Comparison of ENCODE assay signal across 20 cellular contexts in genomic region chr21:42707207-42707830, GRCh38.
"Had no signal": no experiment of that assay in that cellular context is flagged by ENCODE, and none has a peak within 500 bp of the region (broad histone marks: within the 10 kb centered on the region; RNA-seq: fewer than 3 reads in every experiment).

No MANE protein-coding gene starts in this region.

- DNase-seq: cortex of kidney; dorsolateral prefrontal cortex; effector CD8-positive, alpha-beta T cell; foreskin fibroblast; glutamatergic neuron; kidney glomerular epithelial cell; mesendoderm; mucosa of descending colon; naive thymus-derived CD8-positive, alpha-beta T cell; stimulated activated CD4-positive, alpha-beta T cell treated with anti-CD3 and anti-CD28 coated beads, Interleukin-2, amount 100 ng/mL, for 24 hours; stimulated activated naive CD4-positive, alpha-beta T cell; stomach; substantia nigra; trophoblast cell had no signal

- H3K9me3 ChIP-seq: esophagus muscularis mucosa, gastroesophageal sphincter, mucosa of descending colon, neutrophil, stomach had no signal

- H3K27me3 Mint-ChIP-seq: naive thymus-derived CD8-positive, alpha-beta T cell had no signal

- H3K4me1 ChIP-seq: esophagus muscularis mucosa, gastroesophageal sphincter, stomach had no signal

- H3K27ac ChIP-seq: dorsolateral prefrontal cortex, epithelial cell of prostate, esophagus muscularis mucosa, gastroesophageal sphincter, neutrophil, skin epidermis, stomach had no signal

- H3K36me3 ChIP-seq: neutrophil had no signal

- H3K27me3 ChIP-seq: dorsolateral prefrontal cortex, esophagus muscularis mucosa, gastroesophageal sphincter, neutrophil, stomach had no signal

- ATAC-seq: gastroesophageal sphincter; mucosa of descending colon; naive thymus-derived CD8-positive, alpha-beta T cell; sciatic nerve had no signal

- H3K9me3 Mint-ChIP-seq: naive thymus-derived CD8-positive, alpha-beta T cell had no signal

- H3K4me3 ChIP-seq: dorsolateral prefrontal cortex, esophagus muscularis mucosa, gastroesophageal sphincter, mucosa of descending colon, skin epidermis, stomach had no signal
